In the genomic region with DNA sequence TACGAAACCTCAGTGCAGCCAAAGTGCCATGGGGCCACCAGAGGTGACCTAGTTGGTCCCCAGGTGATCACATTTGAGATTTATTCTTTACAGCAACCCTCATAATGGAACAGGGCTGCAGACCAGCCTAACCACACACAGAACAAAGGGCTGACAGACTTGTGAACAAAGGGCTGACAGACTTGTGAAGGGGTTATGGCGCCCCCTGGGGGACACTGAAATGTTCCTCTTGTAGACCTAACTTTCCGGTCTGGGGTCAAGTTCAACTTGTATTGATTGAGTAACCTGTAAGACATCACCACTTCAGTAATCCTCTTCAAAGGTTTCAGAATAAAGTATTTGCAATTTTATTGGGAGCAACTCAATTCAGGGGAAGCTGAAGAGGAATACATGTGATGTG, we compare ENCODE assay signal across 8 cellular contexts.
DNase-seq lines count a peak whose midpoint lies in the region; ATAC-seq, FAIRE-seq and TF ChIP-seq lines count a peak whose summit lies in the region.

No MANE protein-coding gene starts in this region.

- no peaks in the 10 kb centered on the region for H3K36me3 Mint-ChIP-seq in central memory CD8-positive, alpha-beta T cell (ENCODE audit: insufficient read depth)

- no peak for TF ChIP-seq POLR2A in GM12891 (IDR thresholded peaks at IDR 0.05; ENCODE audit: low read depth, low read length)

- peaks cover 31% of the 10 kb centered on the region for H3K4me1 Mint-ChIP-seq in central memory CD8-positive, alpha-beta T cell

- H3K9me3 Mint-ChIP-seq in central memory CD8-positive, alpha-beta T cell = no peaks in the 10 kb centered on the region

- H3K27ac Mint-ChIP-seq in central memory CD8-positive, alpha-beta T cell (ENCODE audit: low read depth) = no peak overlapping the region

- FAIRE-seq in GM12891 (lab: Jason Lieb, UNC) = peak; percentile 95

- H3K27me3 Mint-ChIP-seq in central memory CD8-positive, alpha-beta T cell = no peaks in the 10 kb centered on the region

- no peak for DNase-seq in GM12891 (ENCODE audit: insufficient read length, low spot score)
- DNase-seq in NCI-H446 treated with DMSO at 0.1 percent for 48 hours (lab: John Stamatoyannopoulos, UW) = peak; percentile 27
- peak; percentile 67 to 72 for DNase-seq in central memory CD8-positive, alpha-beta T cell (ENCODE audit: low spot score in 2 of 2)
- peak; percentile 80 for DNase-seq in left kidney (ENCODE audit: low read depth, low spot score)
- peak; percentile 84 for DNase-seq in stimulated activated CD4-positive, alpha-beta T cell treated with anti-CD3 and anti-CD28 coated beads, Interleukin-4, amount 100 ng/mL, for 24 hours

- peak; percentile 55 for ATAC-seq in HG03139 (IDR thresholded peaks at IDR 0.05; ENCODE audit: unreplicated experiment)
- ATAC-seq in activated CD4-positive, CD25-positive, alpha-beta regulatory T cell treated with anti-CD3 and anti-CD28 coated beads, Interleukin-2, amount 50 U/mL, for 24 hours = peak; percentile 79 to 80
- peak; percentile 69 for ATAC-seq in central memory CD8-positive, alpha-beta T cell (replicated peaks; ENCODE audit: extremely low read depth, poor library complexity, severe bottlenecking)
- no peak for ATAC-seq in GM19324 (IDR thresholded peaks at IDR 0.05; ENCODE audit: low FRiP score, unreplicated experiment)

- no peak overlapping the region for H3K4me3 Mint-ChIP-seq in central memory CD8-positive, alpha-beta T cell

TF ChIP-seq in GM12891, 5 proteins besides CTCF, POLR2A, EP300 and RAD21:
- TF ChIP-seq TAF1 (IDR thresholded peaks at IDR 0.05; ENCODE audit: low read depth, low read length) = no peak
TF ChIP-seq in GM12891: peak in this region for 0.
